22 cellular contexts compared by ENCODE assay signal in genomic region chr3:165521131-165521871, GRCh38.
DNase-seq lines count a peak whose midpoint lies in the region; ATAC-seq and TF ChIP-seq lines count a peak whose summit lies in the region.
"Had no signal": no experiment of that assay in that cellular context is flagged by ENCODE, and none has a peak within 500 bp of the region (broad histone marks: within the 10 kb centered on the region; RNA-seq: fewer than 3 reads in every experiment).

No MANE protein-coding gene starts in this region.

- ATAC-seq in activated T-helper 17 cell treated with anti-CD3 and anti-CD28 coated beads, Interleukin-2, amount 50 U/mL, for 72 hours (replicated peaks): no peak
- ATAC-seq: K562, T-cell had no signal

- no TSS peak for BruUV-seq in mammary epithelial cell (replicated peaks; lab: Mats Ljungman, UMichigan)

- H3K27me3 ChIP-seq in mammary epithelial cell (ENCODE audit: insufficient read depth, low read length) (no peaks in the 10 kb centered on the region), breast epithelium (no peaks in the 10 kb centered on the region)
- H3K27me3 ChIP-seq in CD8-positive, alpha-beta memory T cell (ENCODE audit: insufficient read depth, low read length, poor library complexity, severe bottlenecking): no peaks in the 10 kb centered on the region

- H2AFZ ChIP-seq in mammary epithelial cell (ENCODE audit: low read depth, low read length): no peak overlapping the region
- H2AFZ ChIP-seq: GM23248 had no signal

- POLR2A ChIA-PET in CD8-positive, alpha-beta memory T cell (lab: Charles Lee): no interaction called here

- intact Hi-C loops in mammary epithelial cell (cut with micrococcal nuclease) (no loop called here), breast epithelium (cut with DNase I; ENCODE audit: low total_unique reads) (no loop called here)

- no peaks in the 10 kb centered on the region for H3K27me3 Mint-ChIP-seq in CD8-positive, alpha-beta memory T cell
- H3K27me3 Mint-ChIP-seq in activated T-helper 17 cell treated with anti-CD3 and anti-CD28 coated beads, Interleukin-2, amount 50 U/mL, for 72 hours: no peaks in the 10 kb centered on the region
- H3K27me3 Mint-ChIP-seq: T-cell had no signal

- H3K4me3 Mint-ChIP-seq in CD8-positive, alpha-beta memory T cell: no peak overlapping the region
- H3K4me3 Mint-ChIP-seq in activated T-helper 17 cell treated with anti-CD3 and anti-CD28 coated beads, Interleukin-2, amount 50 U/mL, for 72 hours: no peak overlapping the region
- H3K4me3 Mint-ChIP-seq: T-cell had no signal

- in situ Hi-C loops in mammary epithelial cell (cut with MboI; ENCODE audit: low sequenced_read_pairs in 2 of 2): no loop called here

- no peaks in the 10 kb centered on the region for H3K4me1 Mint-ChIP-seq in CD8-positive, alpha-beta memory T cell
- no peaks in the 10 kb centered on the region for H3K4me1 Mint-ChIP-seq in activated T-helper 17 cell treated with anti-CD3 and anti-CD28 coated beads, Interleukin-2, amount 50 U/mL, for 72 hours
- H3K4me1 Mint-ChIP-seq: T-cell had no signal

- H3K27ac Mint-ChIP-seq in CD8-positive, alpha-beta memory T cell: no peak overlapping the region
- H3K27ac Mint-ChIP-seq in activated T-helper 17 cell treated with anti-CD3 and anti-CD28 coated beads, Interleukin-2, amount 50 U/mL, for 72 hours: no peak overlapping the region
- H3K27ac Mint-ChIP-seq: T-cell had no signal

- peaks cover 2 to 21% (median 10%) of the 10 kb centered on the region in 5 donors for H3K9me3 Mint-ChIP-seq in CD8-positive, alpha-beta memory T cell
- H3K9me3 Mint-ChIP-seq in activated T-helper 17 cell treated with anti-CD3 and anti-CD28 coated beads, Interleukin-2, amount 50 U/mL, for 72 hours: peaks cover 15% of the 10 kb centered on the region

- H3K36me3 ChIP-seq in mammary epithelial cell (ENCODE audit: insufficient read depth, low read length) (peaks cover 2% of the 10 kb centered on the region), breast epithelium (no peaks in the 10 kb centered on the region)
- H3K36me3 ChIP-seq in CD8-positive, alpha-beta memory T cell (ENCODE audit: insufficient read depth, low read length): no peaks in the 10 kb centered on the region

- H4K20me1 ChIP-seq in mammary epithelial cell (ENCODE audit: insufficient read depth, low read length): no peaks in the 10 kb centered on the region

- WGBS in mammary epithelial cell (ENCODE audit: low coverage, missing lambda C conversion rate): 69% methylated on average over 2 of the region's 2 CpGs

- H3K4me2 ChIP-seq in mammary epithelial cell (ENCODE audit: insufficient read depth, low read depth, low read length): peak overlapping the region; percentile 24

- H3K9me3 ChIP-seq in mammary epithelial cell (replicated peaks; ENCODE audit: insufficient read depth, low read length) (no peaks in the 10 kb centered on the region), breast epithelium (no peaks in the 10 kb centered on the region)
- H3K9me3 ChIP-seq in CD8-positive, alpha-beta memory T cell (ENCODE audit: low read length): no peaks in the 10 kb centered on the region

- TF ChIP-seq CTCF in mammary epithelial cell (conservative IDR thresholded peaks at IDR 0.05 in 1 of 2, IDR thresholded peaks at IDR 0.05 in 1 of 2; ENCODE audit: extremely low read depth in 1 of 2, insufficient read depth in 1 of 2, low read depth in 1 of 2, low read length in 2 of 2) (no peak), breast epithelium (IDR thresholded peaks at IDR 0.05) (no peak), epithelial cell of esophagus (IDR thresholded peaks at IDR 0.05; ENCODE audit: insufficient read depth, low read depth, low read length, missing control alignments) (no peak)

- H3K36me3 Mint-ChIP-seq in CD8-positive, alpha-beta memory T cell: no peaks in the 10 kb centered on the region
- H3K36me3 Mint-ChIP-seq in activated T-helper 17 cell treated with anti-CD3 and anti-CD28 coated beads, Interleukin-2, amount 50 U/mL, for 72 hours (ENCODE audit: low read depth): no peaks in the 10 kb centered on the region
- H3K36me3 Mint-ChIP-seq: T-cell had no signal

- no peak overlapping the region for H3K9ac ChIP-seq in mammary epithelial cell (ENCODE audit: insufficient read depth, low read length)
- H3K9ac ChIP-seq: GM23248 had no signal

- dilution Hi-C loops in mammary epithelial cell (cut with HindIII; ENCODE audit: low sequenced_read_pairs): no loop called here

- TF ChIP-seq POLR2A in breast epithelium (IDR thresholded peaks at IDR 0.05): no peak

- no peak for DNase-seq in mammary epithelial cell
- no peak for DNase-seq in breast epithelium (ENCODE audit: low spot score in 2 of 2)
- peak; percentile 53 for DNase-seq in NCI-H226
- peak; percentile 87 for DNase-seq in RPMI8226
- peak; percentile 2 for DNase-seq in epithelial cell of esophagus (ENCODE audit: low read depth)
- no peak for DNase-seq in CD8-positive, alpha-beta memory T cell
- no peak for DNase-seq in NCI-H2107 (lab: John Stamatoyannopoulos, UW)
- DNase-seq: 8988T, DMS153, GM23248, H7, NCI-H1092 treated with DMSO at 0.1 percent for 48 hours, NCI-H1436 treated with DMSO at 0.1 percent for 48 hours, NCI-H1930, NCI-H2227 treated with DMSO at 0.1 percent for 48 hours, NCI-H510A, NCI-H748 treated with DMSO at 0.1 percent for 48 hours, SHP77, T-cell had no signal

- peaks cover 10% of the 10 kb centered on the region for H3K4me1 ChIP-seq in mammary epithelial cell (ENCODE audit: insufficient read depth, low read length)
- H3K4me1 ChIP-seq in breast epithelium: no peaks in the 10 kb centered on the region
- H3K4me1 ChIP-seq in CD8-positive, alpha-beta memory T cell (ENCODE audit: insufficient read depth, low read length): no peaks in the 10 kb centered on the region

- no peaks in the 10 kb centered on the region for H3K79me2 ChIP-seq in mammary epithelial cell (ENCODE audit: insufficient read depth, low read length)

- no peak overlapping the region for H3K27ac ChIP-seq in mammary epithelial cell (ENCODE audit: insufficient read depth, low read depth, low read length)
- no peak overlapping the region for H3K27ac ChIP-seq in breast epithelium
- no peak overlapping the region for H3K27ac ChIP-seq in CD8-positive, alpha-beta memory T cell (ENCODE audit: low read depth, low read length)
- H3K27ac ChIP-seq: GM23248, RWPE1 had no signal

- H3K4me3 ChIP-seq in mammary epithelial cell (replicated peaks in 1 of 3; ENCODE audit: insufficient read depth in 1 of 3, low read depth in 2 of 3, low read length in 3 of 3) (no peak overlapping the region), breast epithelium (no peak overlapping the region), epithelial cell of esophagus (ENCODE audit: low read length) (no peak overlapping the region)
- H3K4me3 ChIP-seq in CD8-positive, alpha-beta memory T cell (ENCODE audit: low read length): no peak overlapping the region
- H3K4me3 ChIP-seq: GM23248, K562 had no signal

- CTCF ChIA-PET in mammary epithelial cell (lab: Charles Lee; ENCODE audit: low non-redundant PET): no interaction called here
- CTCF ChIA-PET in CD8-positive, alpha-beta memory T cell (lab: Charles Lee): no interaction called here

Comparison
In these comparisons a context has a peak if more than half of its experiments do, and no peak if none do; other contexts are left out.
1. DNase-seq: peak in NCI-H226 (single experiment), RPMI8226 (single experiment) and epithelial cell of esophagus (single experiment); none in mammary epithelial cell (single experiment), breast epithelium (0 of 2), CD8-positive, alpha-beta memory T cell (0 of 5) and NCI-H2107 (single experiment).